In the genomic region with DNA sequence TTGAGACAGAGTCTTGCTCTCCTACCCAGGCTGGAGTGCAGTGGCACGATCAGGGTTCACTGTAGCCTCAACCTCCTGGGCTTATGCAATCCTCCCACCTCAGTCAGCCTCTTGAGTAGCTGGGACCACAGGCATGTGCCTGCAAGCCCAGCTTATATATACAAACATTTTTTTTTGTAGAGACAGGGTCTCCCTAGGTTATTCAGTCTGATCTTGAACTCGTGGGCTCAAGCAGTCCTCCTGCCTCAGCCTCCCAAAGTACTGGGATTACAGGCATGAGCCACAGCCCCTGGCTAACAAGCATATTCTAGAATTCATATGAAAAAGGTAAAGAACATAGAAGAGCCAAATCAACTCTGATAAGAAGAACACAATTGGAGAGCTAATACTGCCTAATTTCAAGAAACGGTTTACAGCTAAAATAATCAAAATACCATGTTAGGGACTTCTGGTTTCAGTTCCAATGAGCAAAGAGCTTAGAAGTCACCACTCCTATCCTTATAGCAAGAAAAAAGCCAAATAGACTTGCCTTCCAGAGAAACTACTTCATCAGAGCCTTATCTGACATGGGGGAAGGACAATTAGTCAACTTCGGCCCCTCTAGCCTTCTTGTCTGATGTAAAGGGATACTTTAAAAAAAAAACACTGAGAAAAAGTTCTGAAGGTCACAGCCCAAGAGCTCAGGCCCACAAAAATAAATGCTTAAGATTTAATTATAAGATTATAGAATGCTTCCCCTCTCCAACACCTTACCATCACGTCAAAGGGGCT, we compare ENCODE assay signal across 1 cellular context.
TF ChIP-seq lines count a peak whose summit lies in the region.

No MANE protein-coding gene starts in this region.

TF ChIP-seq in HepG2, 621 proteins besides CTCF, POLR2A, EP300 and RAD21:
- 0 out of 4 replicates have a peak, but pooled peaks of 1 of the 2 experiments have one; percentile 15 for TF ChIP-seq ATF4 (CRISPR knock-in tag; IDR thresholded peaks at IDR 0.05)
- peak; percentile 66 for TF ChIP-seq CEBPG (CRISPR knock-in tag; IDR thresholded peaks at IDR 0.05)
- TF ChIP-seq ZNF446 (CRISPR knock-in tag; IDR thresholded peaks at IDR 0.05), result no peak
- no peak for TF ChIP-seq MLLT10 (CRISPR knock-in tag; IDR thresholded peaks at IDR 0.05)
- TF ChIP-seq HNF4A (CRISPR knock-in tag; IDR thresholded peaks at IDR 0.05), result peak; percentile 21; the same call in 1 of the 2 replicates
- TF ChIP-seq NFE2L1 (CRISPR knock-in tag; IDR thresholded peaks at IDR 0.05; ENCODE audit: borderline replicate concordance), result no peak
- no peak for TF ChIP-seq ZNF362 (CRISPR knock-in tag; IDR thresholded peaks at IDR 0.05; ENCODE audit: borderline replicate concordance)
- TF ChIP-seq ZNF83 (CRISPR knock-in tag; IDR thresholded peaks at IDR 0.05; ENCODE audit: borderline replicate concordance), result no peak
- no peak for TF ChIP-seq ZNF124 (CRISPR knock-in tag; IDR thresholded peaks at IDR 0.05)
- no peak for TF ChIP-seq TGIF2 (CRISPR knock-in tag; IDR thresholded peaks at IDR 0.05)
- TF ChIP-seq ZNF576 (CRISPR knock-in tag; IDR thresholded peaks at IDR 0.05), result no peak
- no peak for TF ChIP-seq ATF7 (IDR thresholded peaks at IDR 0.05)
- no peak for TF ChIP-seq ATF7 (CRISPR knock-in tag; IDR thresholded peaks at IDR 0.05)
- TF ChIP-seq ZNF530 (CRISPR knock-in tag; IDR thresholded peaks at IDR 0.05; ENCODE audit: low read depth), result no peak
- TF ChIP-seq HHEX (CRISPR knock-in tag; IDR thresholded peaks at IDR 0.05), result no peak
- TF ChIP-seq ZNF331 (CRISPR knock-in tag; IDR thresholded peaks at IDR 0.05), result 0 out of 2 replicates have a peak, but pooled peaks have one; percentile 17
- no peak for TF ChIP-seq ZNF615 (CRISPR knock-in tag; IDR thresholded peaks at IDR 0.05; ENCODE audit: borderline replicate concordance)
- TF ChIP-seq SOX6 (IDR thresholded peaks at IDR 0.05), result no peak
- no peak for TF ChIP-seq SOX6 (CRISPR knock-in tag; IDR thresholded peaks at IDR 0.05)
- no peak for TF ChIP-seq ZNF253 (CRISPR knock-in tag; IDR thresholded peaks at IDR 0.05; ENCODE audit: borderline replicate concordance)
- TF ChIP-seq, protein P1, sequence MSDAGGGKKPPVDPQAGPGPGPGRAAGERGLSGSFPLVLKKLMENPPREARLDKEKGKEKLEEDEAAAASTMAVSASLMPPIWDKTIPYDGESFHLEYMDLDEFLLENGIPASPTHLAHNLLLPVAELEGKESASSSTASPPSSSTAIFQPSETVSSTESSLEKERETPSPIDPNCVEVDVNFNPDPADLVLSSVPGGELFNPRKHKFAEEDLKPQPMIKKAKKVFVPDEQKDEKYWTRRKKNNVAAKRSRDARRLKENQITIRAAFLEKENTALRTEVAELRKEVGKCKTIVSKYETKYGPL (CRISPR knock-in tag; IDR thresholded peaks at IDR 0.05), result peak; percentile 65; the same call in 1 of the 2 replicates
- TF ChIP-seq ZNF770 (CRISPR knock-in tag; IDR thresholded peaks at IDR 0.05), result peak; percentile 45; the same call in 1 of the 2 replicates
- no peak for TF ChIP-seq MIER3 (CRISPR knock-in tag; IDR thresholded peaks at IDR 0.05; ENCODE audit: borderline replicate concordance)
- peak; percentile 41; the same call in 1 of the 2 replicates for TF ChIP-seq CEBPB (IDR thresholded peaks at IDR 0.05; ENCODE audit: borderline replicate concordance, low read depth, low read length)
